22 cellular contexts compared by ENCODE assay signal in the genomic region with DNA sequence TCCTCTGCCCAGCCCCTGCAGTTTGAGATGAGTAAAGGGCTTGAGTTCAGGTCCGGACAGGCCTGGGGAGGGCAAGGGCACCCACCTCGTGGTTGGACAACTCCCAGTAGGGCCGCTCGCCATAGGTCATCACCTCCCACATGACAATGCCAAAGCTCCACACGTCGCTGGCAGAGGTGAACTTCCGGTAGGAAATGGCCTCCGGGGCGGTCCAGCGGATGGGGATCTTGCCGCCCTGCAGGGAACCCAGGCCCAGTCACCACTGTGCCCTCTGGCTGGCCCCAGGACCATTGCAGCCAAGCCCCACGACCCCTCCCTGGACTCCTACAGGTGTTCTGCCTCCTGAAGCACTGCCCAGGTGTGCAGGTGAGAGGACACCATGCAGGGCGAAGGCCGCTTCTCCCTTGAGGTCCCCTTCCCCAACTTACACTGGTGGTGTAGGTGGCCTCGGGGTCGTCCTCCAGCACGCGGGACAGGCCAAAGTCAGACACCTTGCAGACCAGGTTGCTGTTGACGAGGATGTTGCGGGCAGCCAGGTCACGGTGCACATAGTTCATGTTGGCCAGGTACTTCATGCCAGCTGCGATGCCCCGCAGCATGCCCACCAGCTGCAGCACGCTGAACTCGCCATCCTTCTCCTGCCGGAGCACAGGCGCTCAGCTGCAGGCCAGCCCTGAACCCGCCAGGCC. TPM values are rescaled to one million over a fixed set of nuclear protein-coding genes. Genes with fewer than 3 reads are reported as not detected.
DNase-seq lines count a peak whose midpoint lies in the region; ATAC-seq, FAIRE-seq and TF ChIP-seq lines count a peak whose summit lies in the region.
"Had no signal": no experiment of that assay in that cellular context is flagged by ENCODE, and none has a peak within 500 bp of the region (broad histone marks: within the 10 kb centered on the region; RNA-seq: fewer than 3 reads in every experiment).

No MANE protein-coding gene starts in this region.

- WGBS in neuronal stem cell (ENCODE audit: extremely low coverage in 2 of 2, insufficient read length in 2 of 2, insufficient replicate concordance in 1 of 2), 2 donors, result no CpG with 5 or more reads among the region's 28 CpGs
- WGBS in esophagus squamous epithelium, 2 donors, result 72 to 79% methylated on average over 11 to 16 of the region's 28 CpGs

- no peak for TF ChIP-seq CTCF in RWPE1 (conservative IDR thresholded peaks at IDR 0.05; ENCODE audit: low read depth)
- TF ChIP-seq CTCF in kidney (IDR thresholded peaks at IDR 0.05; ENCODE audit: borderline replicate concordance, extremely low read depth, insufficient read depth), result no peak
- TF ChIP-seq CTCF in esophagus squamous epithelium (IDR thresholded peaks at IDR 0.05), result no peak

- DNase-seq in Right ventricle myocardium inferior (ENCODE audit: missing footprints), result peak; percentile 59
- no peak for DNase-seq in left cardiac atrium
- DNase-seq in RWPE1 (ENCODE audit: low spot score), result no peak
- peak; percentile 74 for DNase-seq in kidney
- no peak for DNase-seq in neuronal stem cell (ENCODE audit: low spot score)
- no peak for DNase-seq in esophagus squamous epithelium (lab: John Stamatoyannopoulos, UW)
- no peak for DNase-seq in stimulated activated naive CD8-positive, alpha-beta T cell treated with anti-CD3 and anti-CD28 coated beads, Interleukin-15, Interleukin-2, amounts not matched to agents 100 U/mL and 50 U/mL, for 24 hours
- DNase-seq: DMS153, DMS79, GDM1, HCEC 1CT, HFFc6 had no signal

- H3K9me3 ChIP-seq in kidney (ENCODE audit: control insufficient read depth in 1 of 2, low read length in 2 of 2) (no peaks in the 10 kb centered on the region), neuronal stem cell (replicated peaks in 1 of 2; ENCODE audit: control insufficient read depth in 2 of 2, insufficient read depth in 1 of 2, low read depth in 1 of 2, low read length in 2 of 2) (peaks cover 0 to 2% of the 10 kb centered on the region in 2 donors), esophagus squamous epithelium (no peaks in the 10 kb centered on the region)
- H3K9me3 ChIP-seq: A549, BLaER1 had no signal

- H3K27me3 ChIP-seq in neuronal stem cell (ENCODE audit: control insufficient read depth in 3 of 3, insufficient read depth in 3 of 3, low read depth in 1 of 3, low read length in 3 of 3) (no peaks in the 10 kb centered on the region), esophagus squamous epithelium (no peaks in the 10 kb centered on the region)

- no peak overlapping the region for H2BK5ac ChIP-seq in neuronal stem cell (ENCODE audit: low read length)

- H3K4ac ChIP-seq in neuronal stem cell (ENCODE audit: low read length), result no peak overlapping the region

- peak overlapping the region; percentile 8 for H3K18ac ChIP-seq in neuronal stem cell (ENCODE audit: low read length)

- H2BK12ac ChIP-seq in neuronal stem cell (ENCODE audit: low read length), result no peak overlapping the region

- H3K4me2 ChIP-seq in neuronal stem cell (ENCODE audit: insufficient read depth, low read length, poor library complexity, severe bottlenecking), result no peak overlapping the region
- H3K4me2 ChIP-seq: A549, BLaER1, GM23338 had no signal

- POLR2A ChIA-PET in RWPE1 (lab: Yijun Ruan, JAX; ENCODE audit: low non-redundant PET), result no interaction called here

- H3K36me3 ChIP-seq in kidney (ENCODE audit: control insufficient read depth in 1 of 2, insufficient read depth in 2 of 2, low read length in 2 of 2), result peaks cover 16 to 57% of the 10 kb centered on the region in 2 donors
- H3K36me3 ChIP-seq in neuronal stem cell (replicated peaks in 1 of 2; ENCODE audit: control insufficient read depth in 2 of 2, insufficient read depth in 2 of 2, low read length in 2 of 2), result peaks cover 85 to 91% of the 10 kb centered on the region in 2 donors
- peaks cover 57 to 100% (median 61%) of the 10 kb centered on the region in 3 donors for H3K36me3 ChIP-seq in esophagus squamous epithelium
- H3K36me3 ChIP-seq: BLaER1 had no signal

- H4K91ac ChIP-seq in neuronal stem cell (ENCODE audit: low read depth, low read length, poor library complexity), result no peak overlapping the region

- FAIRE-seq in kidney (lab: Jason Lieb, UNC), result no peak
- FAIRE-seq: A549, GM12892, GM18507, H54 had no signal

- no peak overlapping the region for H4K8ac ChIP-seq in neuronal stem cell (ENCODE audit: low read depth, low read length)

- H2BK15ac ChIP-seq in neuronal stem cell (ENCODE audit: low read length), result no peak overlapping the region

- H3K27ac ChIP-seq in RWPE1 (peak overlapping the region; percentile 80), kidney (ENCODE audit: low read depth in 2 of 2, low read length in 2 of 2) (no peak overlapping the region), neuronal stem cell (replicated peaks; ENCODE audit: low read length) (no peak overlapping the region), esophagus squamous epithelium (no peak overlapping the region)
- H3K27ac ChIP-seq: 22Rv1, BLaER1 had no signal

- TF ChIP-seq POLR2A in esophagus squamous epithelium (IDR thresholded peaks at IDR 0.05), result no peak

- intact Hi-C loops in Right ventricle myocardium inferior (cut with DNase I) (no loop called here), left cardiac atrium (cut with DNase I) (no loop called here), kidney (cut with DNase I) (no loop called here), esophagus squamous epithelium (cut with DNase I) (no loop called here)

- H3K79me1 ChIP-seq in neuronal stem cell (ENCODE audit: low read depth, low read length), result peaks cover 21% of the 10 kb centered on the region

- no peak overlapping the region for H2BK120ac ChIP-seq in neuronal stem cell (ENCODE audit: low read depth, low read length)

- ATAC-seq in Right ventricle myocardium inferior (no peak), left cardiac atrium (no peak), HG02840 (IDR thresholded peaks at IDR 0.05; ENCODE audit: low FRiP score, unreplicated experiment) (no peak)
- ATAC-seq in stimulated activated naive CD8-positive, alpha-beta T cell treated with anti-CD3 and anti-CD28 coated beads, Interleukin-15, Interleukin-2, amounts not matched to agents 100 U/mL and 50 U/mL, for 24 hours, result no peak
- ATAC-seq: A549, GM23338 had no signal

- peak overlapping the region; percentile 75 for H3K14ac ChIP-seq in neuronal stem cell (ENCODE audit: low read length)

- peaks cover 0 to 3% of the 10 kb centered on the region in 2 donors for H3K4me1 ChIP-seq in kidney (ENCODE audit: control insufficient read depth in 1 of 2, insufficient read depth in 1 of 2, low read depth in 1 of 2, low read length in 2 of 2)
- peaks cover 0 to 5% of the 10 kb centered on the region in 2 donors for H3K4me1 ChIP-seq in neuronal stem cell (ENCODE audit: control insufficient read depth in 2 of 2, insufficient read depth in 1 of 2, low read depth in 1 of 2, low read length in 2 of 2)
- H3K4me1 ChIP-seq in esophagus squamous epithelium, result peaks cover 0 to 23% (median under 1%) of the 10 kb centered on the region in 3 donors

- H2AFZ ChIP-seq in neuronal stem cell (ENCODE audit: low read length), result no peak overlapping the region
- H2AFZ ChIP-seq: GM23338 had no signal

- H3K4me3 ChIP-seq in kidney (ENCODE audit: low read length in 2 of 2), result no peak overlapping the region
- H3K4me3 ChIP-seq in neuronal stem cell (ENCODE audit: low read length in 2 of 2), result no peak overlapping the region
- H3K4me3 ChIP-seq in esophagus squamous epithelium, result no peak overlapping the region
- H3K4me3 ChIP-seq: A549, BLaER1, GM23338 had no signal

- H3K9ac ChIP-seq in kidney (ENCODE audit: low read length in 2 of 2), result no peak overlapping the region
- no peak overlapping the region for H3K9ac ChIP-seq in neuronal stem cell (ENCODE audit: low read depth, low read length, poor library complexity)
- H3K9ac ChIP-seq: BLaER1 had no signal

- H3K23ac ChIP-seq in neuronal stem cell (ENCODE audit: low read depth, low read length, poor library complexity), result peak overlapping the region; percentile 14

- CTCF ChIA-PET in RWPE1 (lab: Yijun Ruan, JAX), result interaction anchor here (0.6 to 1.5 kb wide), 3 partner anchors 23 to 53 kb away, joined by 3 to 8 read pairs (median 4); no protein-coding TSS in a partner anchor

- no peak overlapping the region for H2AK5ac ChIP-seq in neuronal stem cell (ENCODE audit: low read depth, low read length)

RNA-seq across cellular contexts. Expression of gene EPHA2, which starts 24.1 kb away (rescaled TPM):
- total RNA-seq in Right ventricle myocardium inferior (7.3 TPM), left cardiac atrium (10 to 100 TPM in 1 of 2 donors, 1 to 10 TPM in 1; 8.1 to 24.1 TPM), kidney (34.2 TPM), esophagus squamous epithelium (100 to 1,000 TPM in 3 of 4 donors, 10 to 100 TPM in 1; 87.5 to 225 (median 137) TPM)
- 5.5 TPM for polyA plus RNA-seq in kidney (ENCODE audit: insufficient read depth, low read depth, low replicate concordance)
- 74.6 TPM for polyA plus RNA-seq in neuronal stem cell (2013, experiment 1 of 2)
- polyA plus RNA-seq in neuronal stem cell (2013, experiment 2 of 2), result 73.7 TPM
- total RNA-seq: CD4-positive, alpha-beta memory T cell had no signal
- polyA plus RNA-seq: CD14-positive monocyte; CD4-positive, alpha-beta memory T cell had no signal

RNA-seq across cellular contexts. Expression of gene FAM131C, which starts 58.3 kb away (rescaled TPM):
- 5.9 TPM for total RNA-seq in Right ventricle myocardium inferior
- 1 to 10 TPM; 3.2 to 6.5 TPM for total RNA-seq in left cardiac atrium
- total RNA-seq in kidney, result 5.0 TPM
- 12.0 TPM for polyA plus RNA-seq in kidney (ENCODE audit: insufficient read depth, low read depth, low replicate concordance)
- polyA plus RNA-seq in neuronal stem cell (2013, experiment 1 of 2), result 8.9 TPM
- 9.1 TPM for polyA plus RNA-seq in neuronal stem cell (2013, experiment 2 of 2)
- 1 to 10 TPM in 2 of 4 donors, not detected in 2; 1.6 to 4.5 TPM for total RNA-seq in esophagus squamous epithelium
- total RNA-seq: CD4-positive, alpha-beta memory T cell had no signal
- polyA plus RNA-seq: CD14-positive monocyte had no signal

Comparison
In these comparisons a context has a peak if more than half of its experiments do, and no peak if none do; other contexts are left out.
1. DNase-seq: peak in Right ventricle myocardium inferior (single experiment) and kidney (single experiment); none in left cardiac atrium (single experiment), RWPE1 (single experiment), neuronal stem cell (single experiment), esophagus squamous epithelium (single experiment) and stimulated activated naive CD8-positive, alpha-beta T cell treated with anti-CD3 and anti-CD28 coated beads, Interleukin-15, Interleukin-2, amounts not matched to agents 100 U/mL and 50 U/mL, for 24 hours (single experiment).